Comparison of ENCODE assay signal across 9 cellular contexts in genomic region chr2:112138143-112139032, GRCh38. TPM values are rescaled to one million over a fixed set of nuclear protein-coding genes. Genes with fewer than 3 reads are reported as not detected.
DNase-seq lines count a peak whose midpoint lies in the region; ATAC-seq, FAIRE-seq and TF ChIP-seq lines count a peak whose summit lies in the region.
"Had no signal": no experiment of that assay in that cellular context is flagged by ENCODE, and none has a peak within 500 bp of the region (broad histone marks: within the 10 kb centered on the region; RNA-seq: fewer than 3 reads in every experiment).

TSS of gene FBLN7 (plus strand) at chr2:112138385. CDS start at chr2:112138656, 271 bp downstream.

- peaks cover 21% of the 10 kb centered on the region for H3K27me3 Mint-ChIP-seq in activated B cell treated with CpG ODN at 0.5 μM for 24 hours

- no peaks in the 10 kb centered on the region for H3K36me3 Mint-ChIP-seq in activated B cell treated with CpG ODN at 0.5 μM for 24 hours (ENCODE audit: low read depth)

- H3K4me1 Mint-ChIP-seq in activated B cell treated with CpG ODN at 0.5 μM for 24 hours: peaks cover 11% of the 10 kb centered on the region

- no peak within 1 kb of the TSS for H3K27ac Mint-ChIP-seq in activated B cell treated with CpG ODN at 0.5 μM for 24 hours

- H3K27ac ChIP-seq in left ventricle myocardium inferior (replicated peaks): peak within 1 kb of the TSS; percentile 19

- peaks cover 10% of the 10 kb centered on the region for H3K4me1 ChIP-seq in left ventricle myocardium inferior

- POLR2A ChIA-PET in activated B cell treated with CpG ODN at 0.5 μM for 24 hours (lab: Charles Lee): interaction anchor here (0.7 to 0.9 kb wide), 2 partner anchors 14 to 17 kb away, joined by 3 read pairs; no protein-coding TSS in a partner anchor

- no peaks in the 10 kb centered on the region for H3K36me3 ChIP-seq in left ventricle myocardium inferior

- H3K27me3 ChIP-seq in left ventricle myocardium inferior (ENCODE audit: low read depth): peaks cover 41% of the 10 kb centered on the region

- intact Hi-C loops in activated B cell treated with CpG ODN at 0.5 μM for 24 hours (cut with micrococcal nuclease) (no loop called here), left ventricle myocardium inferior (cut with micrococcal nuclease) (no loop called here), sciatic nerve (cut with DNase I) (no loop called here)

- H3K9me3 Mint-ChIP-seq in activated B cell treated with CpG ODN at 0.5 μM for 24 hours: peaks cover under 1% of the 10 kb centered on the region

- H3K4me3 Mint-ChIP-seq in activated B cell treated with CpG ODN at 0.5 μM for 24 hours: peak within 1 kb of the TSS; percentile 77

- H3K9me3 ChIP-seq in left ventricle myocardium inferior (replicated peaks): peaks cover 5% of the 10 kb centered on the region

- FAIRE-seq in frontal cortex (lab: Jason Lieb, UNC): no peak
- FAIRE-seq: colon had no signal

- H3K4me3 ChIP-seq in GM12864 (ENCODE audit: low read depth, low read length): peak within 1 kb of the TSS; percentile 51
- H3K4me3 ChIP-seq in left ventricle myocardium inferior: peak within 1 kb of the TSS; percentile 72

- ATAC-seq in activated B cell treated with CpG ODN at 0.5 μM for 24 hours (ENCODE audit: low read depth) (peak; percentile 22), sciatic nerve (peak; percentile 64)

- peak; percentile 53 for DNase-seq in 8988T
- no peak for DNase-seq in GM12864 (ENCODE audit: low read depth)
- no peak for DNase-seq in activated B cell treated with CpG ODN at 0.5 μM for 24 hours
- no peak for DNase-seq in left ventricle myocardium inferior
- no peak for DNase-seq in sciatic nerve (ENCODE audit: low spot score)
- DNase-seq in NCI-H446 treated with DMSO at 0.1 percent for 48 hours (lab: John Stamatoyannopoulos, UW): no peak
- DNase-seq in mucosa of gallbladder (ENCODE audit: low spot score): no peak
- DNase-seq in frontal cortex (ENCODE audit: low spot score in 2 of 2): no peak

- CTCF ChIA-PET in activated B cell treated with CpG ODN at 0.5 μM for 24 hours (lab: Charles Lee): interaction anchor here (1.5 kb wide), 1 partner anchor 17 kb away, joined by 6 read pairs; no protein-coding TSS in a partner anchor

- no peak for TF ChIP-seq CTCF in GM12864 (IDR thresholded peaks at IDR 0.05; ENCODE audit: low read depth, low read length, missing control alignments)
- TF ChIP-seq CTCF in activated B cell treated with CpG ODN at 0.5 μM for 24 hours (IDR thresholded peaks at IDR 0.05): no peak
- no peak for TF ChIP-seq CTCF in left ventricle myocardium inferior (IDR thresholded peaks at IDR 0.05; ENCODE audit: borderline replicate concordance)

RNA-seq across cellular contexts. Expression of gene FBLN7, which starts in this region (rescaled TPM):
- total RNA-seq in activated B cell treated with CpG ODN at 0.5 μM for 24 hours (0.31 and 0.71 TPM in 2 replicates), left ventricle myocardium inferior (0.60 TPM), sciatic nerve (2.3 TPM), mucosa of gallbladder (2.9 TPM), frontal cortex (0.41 TPM)

Comparison
In these comparisons a context has a peak if more than half of its experiments do, and no peak if none do; other contexts are left out.
1. Peak in ATAC-seq in activated B cell treated with CpG ODN at 0.5 μM for 24 hours; RNA of the gene not detected or under 1 TPM.